ENCODE assay signal across 12 cellular contexts in genomic region chr16:27234171-27234570, GRCh38. TPM values are rescaled to one million over a fixed set of nuclear protein-coding genes. Genes with fewer than 3 reads are reported as not detected.
DNase-seq lines count a peak whose midpoint lies in the region; ATAC-seq lines count a peak whose summit lies in the region.
"Had no signal": no experiment of that assay in that cellular context is flagged by ENCODE, and none has a peak within 500 bp of the region (broad histone marks: within the 10 kb centered on the region; RNA-seq: fewer than 3 reads in every experiment).

No MANE protein-coding gene starts in this region.

- no peaks in the 10 kb centered on the region for H3K27me3 Mint-ChIP-seq in activated CD4-positive, alpha-beta T cell treated with anti-CD3 and anti-CD28 coated beads, Interleukin-2, amount 10 ng/mL, durations not matched to agents 24 days and 14 days

- peaks cover 86% of the 10 kb centered on the region for H3K4me1 Mint-ChIP-seq in activated CD4-positive, alpha-beta T cell treated with anti-CD3 and anti-CD28 coated beads, Interleukin-2, amount 10 ng/mL, durations not matched to agents 24 days and 14 days
- peaks cover 81% of the 10 kb centered on the region for H3K4me1 Mint-ChIP-seq in stimulated activated effector memory CD8-positive, alpha-beta T cell treated with anti-CD3 and anti-CD28 coated beads, Interleukin-12 subunit alpha, Interleukin-12 subunit beta, amount 100 ng/mL, for 72 hours

- peak overlapping the region; percentile 65 for H3K4me3 Mint-ChIP-seq in activated CD4-positive, alpha-beta T cell treated with anti-CD3 and anti-CD28 coated beads, Interleukin-2, amount 10 ng/mL, durations not matched to agents 24 days and 14 days
- H3K4me3 Mint-ChIP-seq in stimulated activated effector memory CD8-positive, alpha-beta T cell treated with anti-CD3 and anti-CD28 coated beads, Interleukin-12 subunit alpha, Interleukin-12 subunit beta, amount 100 ng/mL, for 72 hours, result peak overlapping the region; percentile 71

- intact Hi-C loops in activated CD4-positive, alpha-beta T cell treated with anti-CD3 and anti-CD28 coated beads, Interleukin-2, amount 10 ng/mL, durations not matched to agents 24 days and 14 days (cut with micrococcal nuclease), result loop anchor here (2.0 to 10.0 kb wide), 2 partner anchors 223 to 639 kb away; no protein-coding TSS in a partner anchor

- peaks cover 12% of the 10 kb centered on the region; the same call in 1 of the 2 replicates for H3K36me3 ChIP-seq in KOPT-K1 (ENCODE audit: insufficient read depth, low read length)

- no peak for ATAC-seq in stimulated activated effector memory CD8-positive, alpha-beta T cell treated with anti-CD3 and anti-CD28 coated beads, Interleukin-12 subunit alpha, Interleukin-12 subunit beta, amount 100 ng/mL, for 72 hours
- ATAC-seq in GM19455 (IDR thresholded peaks at IDR 0.05; ENCODE audit: unreplicated experiment), result no peak
- ATAC-seq in GM21717 (IDR thresholded peaks at IDR 0.05; ENCODE audit: unreplicated experiment), result no peak

- peaks cover 40% of the 10 kb centered on the region for H3K36me3 Mint-ChIP-seq in activated CD4-positive, alpha-beta T cell treated with anti-CD3 and anti-CD28 coated beads, Interleukin-2, amount 10 ng/mL, durations not matched to agents 24 days and 14 days (ENCODE audit: low read depth)
- H3K36me3 Mint-ChIP-seq in stimulated activated effector memory CD8-positive, alpha-beta T cell treated with anti-CD3 and anti-CD28 coated beads, Interleukin-12 subunit alpha, Interleukin-12 subunit beta, amount 100 ng/mL, for 72 hours, result peaks cover 57% of the 10 kb centered on the region

- no peaks in the 10 kb centered on the region for H3K9me3 ChIP-seq in KOPT-K1 (ENCODE audit: insufficient read depth, low read length, poor library complexity, severe bottlenecking)
- H3K9me3 ChIP-seq: thoracic aorta had no signal

- H3K27ac ChIP-seq in KOPT-K1 (ENCODE audit: low read depth, low read length, poor library complexity, severe bottlenecking), result peak overlapping the region; percentile 98
- H3K27ac ChIP-seq in caudate nucleus (ENCODE audit: low read depth, low read length), result peak overlapping the region; percentile 60
- H3K27ac ChIP-seq: thoracic aorta had no signal

- no peaks in the 10 kb centered on the region for H3K9me3 Mint-ChIP-seq in activated CD4-positive, alpha-beta T cell treated with anti-CD3 and anti-CD28 coated beads, Interleukin-2, amount 10 ng/mL, durations not matched to agents 24 days and 14 days
- no peaks in the 10 kb centered on the region for H3K9me3 Mint-ChIP-seq in stimulated activated effector memory CD8-positive, alpha-beta T cell treated with anti-CD3 and anti-CD28 coated beads, Interleukin-12 subunit alpha, Interleukin-12 subunit beta, amount 100 ng/mL, for 72 hours

- peak overlapping the region; percentile 100 for H3K27ac Mint-ChIP-seq in activated CD4-positive, alpha-beta T cell treated with anti-CD3 and anti-CD28 coated beads, Interleukin-2, amount 10 ng/mL, durations not matched to agents 24 days and 14 days
- H3K27ac Mint-ChIP-seq in stimulated activated effector memory CD8-positive, alpha-beta T cell treated with anti-CD3 and anti-CD28 coated beads, Interleukin-12 subunit alpha, Interleukin-12 subunit beta, amount 100 ng/mL, for 72 hours, result no peak overlapping the region

- DNase-seq in activated CD4-positive, alpha-beta T cell treated with anti-CD3 and anti-CD28 coated beads, Interleukin-2, amount 10 ng/mL, durations not matched to agents 24 days and 14 days, result no peak
- no peak for DNase-seq in activated CD4-positive, alpha-beta T cell treated with anti-CD3 and anti-CD28 coated beads, Interleukin-2, amount 50 U/mL, for 48 hours
- DNase-seq in caudate nucleus (lab: John Stamatoyannopoulos, UW) (no peak), CD1c-positive myeloid dendritic cell (ENCODE audit: extremely low spot score) (no peak)
- DNase-seq in stimulated activated effector memory CD8-positive, alpha-beta T cell treated with anti-CD3 and anti-CD28 coated beads, Interleukin-12 subunit alpha, Interleukin-12 subunit beta, amount 100 ng/mL, for 72 hours (ENCODE audit: low spot score in 2 of 2), result no peak
- DNase-seq: DMS 273 treated with DMSO at 0.1 percent for 48 hours, NCI-H1092 treated with DMSO at 0.1 percent for 48 hours, NCI-H446 treated with DMSO at 0.1 percent for 48 hours had no signal

RNA-seq across cellular contexts. Expression of gene KDM8, which starts 30.8 kb away (rescaled TPM):
- total RNA-seq in activated CD4-positive, alpha-beta T cell treated with anti-CD3 and anti-CD28 coated beads, Interleukin-2, amount 10 ng/mL, durations not matched to agents 24 days and 14 days, result 11.0 and 13.6 TPM in 2 replicates

RNA-seq across cellular contexts. Expression of gene NSMCE1, which starts 34.4 kb away (rescaled TPM):
- total RNA-seq in activated CD4-positive, alpha-beta T cell treated with anti-CD3 and anti-CD28 coated beads, Interleukin-2, amount 10 ng/mL, durations not matched to agents 24 days and 14 days, result 143 and 149 TPM in 2 replicates
